Comparison of ENCODE assay signal across 8 cellular contexts in the genomic region with DNA sequence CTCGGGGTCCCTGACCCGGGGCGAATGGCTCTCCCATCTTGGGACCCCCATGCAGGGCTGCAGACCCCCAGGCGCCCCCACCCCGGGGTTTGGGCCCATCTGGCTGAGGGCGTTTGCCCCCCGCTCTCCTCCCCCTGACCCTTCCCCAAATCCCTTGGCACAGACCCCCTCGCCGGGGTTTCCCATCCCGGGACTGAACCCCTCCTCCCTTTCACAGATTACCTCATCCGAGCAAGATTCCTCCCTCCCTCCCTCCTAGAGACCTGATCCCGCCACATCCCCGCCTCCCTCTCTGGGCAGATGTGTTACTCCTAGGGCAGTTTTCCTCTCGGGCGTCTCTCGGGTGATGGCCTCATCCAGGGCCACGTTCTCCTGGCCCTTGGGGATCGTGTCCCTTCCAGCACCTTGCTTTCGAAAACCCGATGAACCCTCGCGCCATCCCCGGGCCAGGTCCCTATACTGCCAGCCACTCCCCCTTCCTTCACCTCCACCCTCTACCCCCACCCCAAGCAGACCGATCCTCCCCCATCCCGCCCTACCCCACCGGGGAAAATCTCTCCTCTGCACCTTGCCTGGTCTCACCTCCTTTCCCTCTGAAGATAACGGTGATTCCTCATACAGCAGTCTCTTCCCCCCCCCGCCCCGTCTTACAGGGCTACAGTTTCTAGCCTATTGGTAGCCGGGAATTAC. TPM values are rescaled to one million over a fixed set of nuclear protein-coding genes. Genes with fewer than 3 reads are reported as not detected.
DNase-seq lines count a peak whose midpoint lies in the region; ATAC-seq and TF ChIP-seq lines count a peak whose summit lies in the region.

No MANE protein-coding gene starts in this region.

- H3K36me3 Mint-ChIP-seq in T-helper 1 cell treated with Interleukin-12 subunit alpha and Interleukin-12 subunit beta and Interleukin-4 antibody, amounts not matched to agents 30 μg/mL and 1 μg/mL, for 36 hours (ENCODE audit: low read depth): peaks cover 21% of the 10 kb centered on the region

- H3K36me3 ChIP-seq in body of pancreas (replicated peaks in 1 of 2; ENCODE audit: insufficient read depth in 1 of 2, low read depth in 2 of 2) (no peaks in the 10 kb centered on the region), iPS-20b (ENCODE audit: insufficient read depth, low read depth, low read length) (peaks cover 27% of the 10 kb centered on the region; the same call in 1 of the 2 replicates), skeletal muscle satellite cell (ENCODE audit: insufficient read depth, low read length) (no peaks in the 10 kb centered on the region)

- TF ChIP-seq POLR2A in body of pancreas (IDR thresholded peaks at IDR 0.05): no peak

- H3K4me1 Mint-ChIP-seq in T-helper 1 cell treated with Interleukin-12 subunit alpha and Interleukin-12 subunit beta and Interleukin-4 antibody, amounts not matched to agents 30 μg/mL and 1 μg/mL, for 36 hours (ENCODE audit: low read depth): peaks cover 51% of the 10 kb centered on the region

- ATAC-seq in body of pancreas (peak; percentile 14), HG03175 (IDR thresholded peaks at IDR 0.05; ENCODE audit: unreplicated experiment) (no peak), HG02642 (IDR thresholded peaks at IDR 0.05; ENCODE audit: poor library complexity, unreplicated experiment) (no peak)

- H3K27ac ChIP-seq in C4-2B (peak overlapping the region; percentile 94), body of pancreas (peak overlapping the region; percentile 89 to 92 (median 91)), iPS-20b (ENCODE audit: low read length) (no peak overlapping the region)

- WGBS in body of pancreas, 2 donors: 0% methylated on average over 24 to 29 of the region's 30 CpGs

- intact Hi-C loops in body of pancreas (cut with DNase I): no loop called here

- H3K9me3 Mint-ChIP-seq in T-helper 1 cell treated with Interleukin-12 subunit alpha and Interleukin-12 subunit beta and Interleukin-4 antibody, amounts not matched to agents 30 μg/mL and 1 μg/mL, for 36 hours: no peaks in the 10 kb centered on the region

- TF ChIP-seq CTCF in C4-2B (conservative IDR thresholded peaks at IDR 0.05) (no peak), body of pancreas (IDR thresholded peaks at IDR 0.05) (no peak)

- peak overlapping the region; percentile 94 to 99 for H3K4me3 ChIP-seq in body of pancreas
- peak overlapping the region; percentile 93 for H3K4me3 ChIP-seq in iPS-20b (ENCODE audit: low read length)
- peak overlapping the region; percentile 87 for H3K4me3 ChIP-seq in skeletal muscle satellite cell (ENCODE audit: low read length)

- peaks cover 3% of the 10 kb centered on the region for H3K27me3 Mint-ChIP-seq in T-helper 1 cell treated with Interleukin-12 subunit alpha and Interleukin-12 subunit beta and Interleukin-4 antibody, amounts not matched to agents 30 μg/mL and 1 μg/mL, for 36 hours (ENCODE audit: low read depth)

- peak; percentile 60 for DNase-seq in HPDE6-E6E7 (ENCODE audit: extremely low spot score)
- peak; percentile 53 to 63 (median 53) for DNase-seq in body of pancreas

- H3K27me3 ChIP-seq in body of pancreas (no peaks in the 10 kb centered on the region), iPS-20b (ENCODE audit: insufficient read depth, low read length) (0 out of 2 replicates have a peak, but pooled peaks cover 7% of the 10 kb centered on the region), skeletal muscle satellite cell (ENCODE audit: control insufficient read depth, insufficient read depth, low read length) (no peaks in the 10 kb centered on the region)

- H3K9me3 ChIP-seq in body of pancreas: no peaks in the 10 kb centered on the region
- no peaks in the 10 kb centered on the region for H3K9me3 ChIP-seq in iPS-20b (ENCODE audit: insufficient read depth, low read depth, low read length)
- H3K9me3 ChIP-seq in skeletal muscle satellite cell (replicated peaks; ENCODE audit: low read length): no peaks in the 10 kb centered on the region

- H3K4me2 ChIP-seq in skeletal muscle satellite cell (ENCODE audit: low read length): peak overlapping the region; percentile 92

- peak overlapping the region; percentile 92 for H3K27ac Mint-ChIP-seq in T-helper 1 cell treated with Interleukin-12 subunit alpha and Interleukin-12 subunit beta and Interleukin-4 antibody, amounts not matched to agents 30 μg/mL and 1 μg/mL, for 36 hours

- peak overlapping the region; percentile 93 for H3K4me3 Mint-ChIP-seq in T-helper 1 cell treated with Interleukin-12 subunit alpha and Interleukin-12 subunit beta and Interleukin-4 antibody, amounts not matched to agents 30 μg/mL and 1 μg/mL, for 36 hours

- H3K9ac ChIP-seq in iPS-20b (ENCODE audit: low read depth, low read length): peak overlapping the region; percentile 89; the same call in 1 of the 2 replicates
- H3K9ac ChIP-seq in skeletal muscle satellite cell (ENCODE audit: low read depth, low read length): peak overlapping the region; percentile 85

- H3K4me1 ChIP-seq in body of pancreas (peaks cover 52% of the 10 kb centered on the region), iPS-20b (ENCODE audit: insufficient read depth, low read length) (peaks cover 24% of the 10 kb centered on the region), skeletal muscle satellite cell (ENCODE audit: control insufficient read depth, insufficient read depth, low read length) (peaks cover 28% of the 10 kb centered on the region)

RNA-seq across cellular contexts. Expression of a gene that starts 0.9 kb away (rescaled TPM):
- total RNA-seq in body of pancreas: 100 to 1,000 TPM in 1 of 2 donors, 10 to 100 TPM in 1; 62.6 to 209 TPM
- total RNA-seq in skeletal muscle satellite cell (2012; rRNA removed): 21.8 and 26.4 TPM in 2 replicates

RNA-seq across cellular contexts. Expression of a gene that starts 35.8 kb away (rescaled TPM):
- 10 to 100 TPM; 45.2 to 91.3 TPM for total RNA-seq in body of pancreas
- 33.2 and 36.5 TPM in 2 replicates for total RNA-seq in skeletal muscle satellite cell (2012; rRNA removed)
